In the genomic region with DNA sequence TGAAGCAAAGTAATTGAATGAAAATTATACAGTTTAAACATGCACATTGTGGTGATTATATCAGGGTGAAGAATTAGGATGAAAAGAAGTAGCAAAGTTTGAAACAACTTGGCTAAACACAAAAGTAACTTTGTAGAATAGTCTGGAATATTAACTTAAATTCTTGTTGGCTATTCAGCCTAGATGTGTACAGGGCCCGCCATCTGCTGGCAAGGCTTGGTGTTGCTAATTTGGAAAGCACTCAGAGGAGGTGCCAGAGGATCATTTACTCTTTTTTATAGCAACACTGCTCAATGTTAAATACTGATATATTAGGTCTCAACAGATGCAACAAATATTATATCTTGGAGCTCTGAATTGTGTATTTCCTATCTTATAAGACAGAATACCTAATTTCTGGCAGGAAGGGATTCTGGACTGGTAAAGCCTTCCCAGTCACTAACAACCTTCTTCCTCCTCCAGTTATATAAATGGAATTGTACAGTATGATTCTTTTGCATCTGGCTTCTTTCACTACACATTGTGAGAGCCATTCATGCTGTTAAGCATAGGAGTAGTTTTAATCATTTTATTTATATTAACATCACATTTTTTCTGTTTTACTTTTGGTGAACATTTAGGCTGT, we compare ENCODE assay signal across 8 cellular contexts. TPM values are rescaled to one million over a fixed set of nuclear protein-coding genes. Genes with fewer than 3 reads are reported as not detected.
DNase-seq lines count a peak whose midpoint lies in the region; ATAC-seq and TF ChIP-seq lines count a peak whose summit lies in the region.

No MANE protein-coding gene starts in this region.

- no peaks in the 10 kb centered on the region for H3K9me3 ChIP-seq in effector memory CD4-positive, alpha-beta T cell (ENCODE audit: control insufficient read depth, low read length)
- no peaks in the 10 kb centered on the region for H3K9me3 ChIP-seq in mesenchymal stem cell (ENCODE audit: control insufficient read depth, low read length)

- H4K91ac ChIP-seq in mesenchymal stem cell (ENCODE audit: low read length), result no peak overlapping the region

- H3K4me3 ChIP-seq in effector memory CD4-positive, alpha-beta T cell (ENCODE audit: insufficient read depth, low read depth, low read length, poor library complexity, severe bottlenecking), result no peak overlapping the region
- H3K4me3 ChIP-seq in mesenchymal stem cell (ENCODE audit: insufficient read depth in 1 of 2, low read depth in 1 of 2, low read length in 2 of 2), result no peak overlapping the region

- POLR2A ChIA-PET in activated CD8-positive, alpha-beta T cell treated with anti-CD3 and anti-CD28 coated beads for 36 hours (lab: Charles Lee), result interaction anchor here (0.6 to 0.7 kb wide), 2 partner anchors 154 to 275 kb away, joined by 3 read pairs; no protein-coding TSS in a partner anchor

- no peak overlapping the region for H2BK15ac ChIP-seq in mesenchymal stem cell (ENCODE audit: low read depth, poor library complexity, severe bottlenecking)

- H3K14ac ChIP-seq in mesenchymal stem cell (ENCODE audit: low read length in 2 of 2), result no peak overlapping the region

- no peak overlapping the region for H3K4me3 Mint-ChIP-seq in activated CD8-positive, alpha-beta T cell treated with anti-CD3 and anti-CD28 coated beads for 36 hours

- no peak overlapping the region for H3K23ac ChIP-seq in mesenchymal stem cell (ENCODE audit: low read length in 2 of 2)

- H3K9ac ChIP-seq in mesenchymal stem cell (ENCODE audit: low read length), result no peak overlapping the region

- no peaks in the 10 kb centered on the region for H3K4me1 Mint-ChIP-seq in activated CD8-positive, alpha-beta T cell treated with anti-CD3 and anti-CD28 coated beads for 36 hours (ENCODE audit: low read depth)

- peak; percentile 59 for ATAC-seq in HG03097 (IDR thresholded peaks at IDR 0.05; ENCODE audit: low FRiP score, unreplicated experiment)
- peak; percentile 74 for ATAC-seq in activated CD8-positive, alpha-beta T cell treated with anti-CD3 and anti-CD28 coated beads for 36 hours

- CTCF ChIA-PET in activated CD8-positive, alpha-beta T cell treated with anti-CD3 and anti-CD28 coated beads for 36 hours (lab: Charles Lee), result interaction anchor here (0.7 to 2.9 kb wide), 16 partner anchors 9 to 553 kb away, joined by 3 to 13 read pairs (median 3); partner anchors contain the start of gene SYNM

- H3K9me3 Mint-ChIP-seq in activated CD8-positive, alpha-beta T cell treated with anti-CD3 and anti-CD28 coated beads for 36 hours, result no peaks in the 10 kb centered on the region

- no CpG with 5 or more reads among the region's 1 CpG for WGBS in mesenchymal stem cell

- DNase-seq in NK-92 treated with Interleukin-12 subunit alpha and Interleukin-12 subunit beta, amount 100 ng/mL, for 24 hours (lab: John Stamatoyannopoulos, UW), result peak; percentile 51
- DNase-seq in NK-92 (lab: John Stamatoyannopoulos, UW; ENCODE audit: unreplicated experiment) (no peak), NCI-H524 (lab: John Stamatoyannopoulos, UW) (peak; percentile 5 to 61), mesenchymal stem cell (peak; percentile 76)
- DNase-seq in activated CD8-positive, alpha-beta T cell treated with anti-CD3 and anti-CD28 coated beads for 36 hours, result peak; percentile 85
- DNase-seq in effector memory CD4-positive, alpha-beta T cell, result peak; percentile 9 to 19 (median 13)
- peak; percentile 8 for DNase-seq in stimulated activated CD8-positive, alpha-beta memory T cell treated with anti-CD3 and anti-CD28 coated beads, Interleukin-15, amount 100 ng/mL, for 24 hours (ENCODE audit: low read depth)

- no peaks in the 10 kb centered on the region for H3K36me3 Mint-ChIP-seq in activated CD8-positive, alpha-beta T cell treated with anti-CD3 and anti-CD28 coated beads for 36 hours (ENCODE audit: low read depth)

- H2BK12ac ChIP-seq in mesenchymal stem cell (ENCODE audit: low read length in 2 of 2), result no peak overlapping the region

- no peaks in the 10 kb centered on the region for H3K36me3 ChIP-seq in effector memory CD4-positive, alpha-beta T cell (ENCODE audit: control insufficient read depth, insufficient read depth, low read length)
- peaks cover 5 to 36% of the 10 kb centered on the region in 2 experiments for H3K36me3 ChIP-seq in mesenchymal stem cell (ENCODE audit: control insufficient read depth in 1 of 2, insufficient read depth in 2 of 2, low read depth in 1 of 2, low read length in 2 of 2)

- H3K27me3 Mint-ChIP-seq in activated CD8-positive, alpha-beta T cell treated with anti-CD3 and anti-CD28 coated beads for 36 hours, result peaks cover 3% of the 10 kb centered on the region

- TF ChIP-seq CTCF in activated CD8-positive, alpha-beta T cell treated with anti-CD3 and anti-CD28 coated beads for 36 hours (IDR thresholded peaks at IDR 0.05), result peak; percentile 92

- peaks cover 4% of the 10 kb centered on the region for H3K79me1 ChIP-seq in mesenchymal stem cell (replicated peaks; ENCODE audit: low read length, poor library complexity, severe bottlenecking)

- H3K4me2 ChIP-seq in mesenchymal stem cell (ENCODE audit: low read length, poor library complexity, severe bottlenecking), result no peak overlapping the region

- no peak overlapping the region for H2BK5ac ChIP-seq in mesenchymal stem cell (ENCODE audit: low read depth, low read length, poor library complexity, severe bottlenecking)

- no peak overlapping the region for H3K27ac Mint-ChIP-seq in activated CD8-positive, alpha-beta T cell treated with anti-CD3 and anti-CD28 coated beads for 36 hours

- no peak overlapping the region for H3K27ac ChIP-seq in effector memory CD4-positive, alpha-beta T cell (ENCODE audit: insufficient read depth, low read length, poor library complexity, severe bottlenecking)
- H3K27ac ChIP-seq in mesenchymal stem cell (ENCODE audit: low read length, poor library complexity, severe bottlenecking), result no peak overlapping the region

- no peaks in the 10 kb centered on the region for H3K27me3 ChIP-seq in effector memory CD4-positive, alpha-beta T cell (replicated peaks; ENCODE audit: control insufficient read depth, insufficient read depth, low read length, poor library complexity, severe bottlenecking)
- H3K27me3 ChIP-seq in mesenchymal stem cell (ENCODE audit: control insufficient read depth in 1 of 2, insufficient read depth in 1 of 2, low read length in 2 of 2), result no peaks in the 10 kb centered on the region

- H2AFZ ChIP-seq in mesenchymal stem cell (ENCODE audit: low read depth, low read length), result no peak overlapping the region

- H3K4ac ChIP-seq in mesenchymal stem cell (ENCODE audit: low read depth in 1 of 2, low read length in 2 of 2), result no peak overlapping the region

- no peak overlapping the region for H3K18ac ChIP-seq in mesenchymal stem cell (ENCODE audit: low read depth in 1 of 2, low read length in 2 of 2)

- no peak overlapping the region for H4K8ac ChIP-seq in mesenchymal stem cell (ENCODE audit: low read length)

- no peak overlapping the region for H2AK5ac ChIP-seq in mesenchymal stem cell (ENCODE audit: low read length, severe bottlenecking)

- H2BK120ac ChIP-seq in mesenchymal stem cell (ENCODE audit: low read depth, low read length), result no peak overlapping the region

- no peaks in the 10 kb centered on the region for H3K4me1 ChIP-seq in effector memory CD4-positive, alpha-beta T cell (ENCODE audit: control insufficient read depth, insufficient read depth, low read length, poor library complexity, severe bottlenecking)
- peaks cover 7% of the 10 kb centered on the region for H3K4me1 ChIP-seq in mesenchymal stem cell (ENCODE audit: control insufficient read depth, insufficient read depth, low read depth, low read length)

- intact Hi-C loops in activated CD8-positive, alpha-beta T cell treated with anti-CD3 and anti-CD28 coated beads for 36 hours (cut with micrococcal nuclease), result loop anchor here (2.0 kb wide), 1 partner anchor 110 kb away; no protein-coding TSS in a partner anchor

RNA-seq across cellular contexts. Expression of gene TTC23, which starts 36.1 kb away (rescaled TPM):
- total RNA-seq in activated CD8-positive, alpha-beta T cell treated with anti-CD3 and anti-CD28 coated beads for 36 hours, result 1 to 10 TPM; 4.3 to 4.4 TPM
- 17.5 TPM for polyA plus RNA-seq in mesenchymal stem cell (2013, experiment 1 of 2)
- polyA plus RNA-seq in mesenchymal stem cell (2013, experiment 2 of 2), result 17.1 TPM

RNA-seq across cellular contexts. Expression of gene LRRC28, which starts 38.0 kb away (rescaled TPM):
- total RNA-seq in activated CD8-positive, alpha-beta T cell treated with anti-CD3 and anti-CD28 coated beads for 36 hours, result 10 to 100 TPM; 14.0 to 16.1 TPM
- polyA plus RNA-seq in mesenchymal stem cell (2013, experiment 1 of 2), result 17.9 TPM
- 18.1 TPM for polyA plus RNA-seq in mesenchymal stem cell (2013, experiment 2 of 2)
